Comparison of ENCODE assay signal across 19 cellular contexts in the genomic region with DNA sequence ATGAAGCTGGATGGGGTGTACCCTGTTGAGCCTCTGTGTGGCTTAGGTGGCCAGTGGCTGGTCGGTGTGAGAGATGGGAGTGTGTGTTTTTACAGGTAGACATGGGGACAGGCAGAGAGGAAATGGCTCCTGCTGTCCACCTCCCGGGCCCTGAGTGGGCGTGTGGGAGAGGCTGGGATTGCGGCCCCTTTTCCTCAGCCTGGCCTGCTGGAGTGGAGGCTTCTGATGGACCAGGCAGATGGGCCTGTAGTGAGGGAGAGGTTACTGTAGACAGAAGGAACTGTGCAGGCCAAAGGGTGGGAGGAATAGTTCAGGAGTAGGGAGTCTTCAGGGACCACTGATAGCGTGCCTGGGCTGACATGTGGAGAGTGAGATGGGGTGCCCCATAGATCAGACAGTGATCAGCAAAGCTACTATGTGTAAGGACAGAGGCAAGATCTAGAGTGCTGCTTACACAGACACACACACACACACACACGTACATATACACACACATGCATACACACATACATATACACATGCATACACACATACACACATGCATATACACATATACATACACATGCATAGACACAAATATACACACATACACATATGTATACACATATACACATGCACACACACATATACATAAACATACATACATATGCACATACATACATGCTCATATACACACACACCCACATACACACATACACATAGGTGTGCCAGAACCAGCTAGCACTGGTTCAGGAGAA. TPM values are rescaled to one million over a fixed set of nuclear protein-coding genes. Genes with fewer than 3 reads are reported as not detected.
A peak's percentile ranks its signal among the peaks of the same experiment; 100 is the strongest.
DNase-seq lines count a peak whose midpoint lies in the region; ATAC-seq, FAIRE-seq and TF ChIP-seq lines count a peak whose summit lies in the region.
"Had no signal": no experiment of that assay in that cellular context is flagged by ENCODE, and none has a peak within 500 bp of the region (broad histone marks: within the 10 kb centered on the region; RNA-seq: fewer than 3 reads in every experiment).

No MANE protein-coding gene starts in this region.

- CTCF ChIA-PET in IMR-90 (lab: Yijun Ruan, JAX), result no interaction called here

- no peak overlapping the region for H3K4me2 ChIP-seq in IMR-90 (ENCODE audit: low read depth, low read length)

- no peak overlapping the region for H3K23ac ChIP-seq in IMR-90 (ENCODE audit: low read depth, low read length)

- peak overlapping the region; percentile 44 for H2AFZ ChIP-seq in IMR-90 (replicated peaks; ENCODE audit: low read length, poor library complexity)

- H3K27me3 ChIP-seq in IMR-90 (ENCODE audit: control insufficient read depth, insufficient read depth, low read length) (peaks cover 14% of the 10 kb centered on the region), pancreas (no peaks in the 10 kb centered on the region)

- in situ Hi-C loops in IMR-90 (cut with MboI; ENCODE audit: low sequenced_read_pairs), result no loop called here

- H3K14ac ChIP-seq in IMR-90 (replicated peaks; ENCODE audit: low read depth, low read length), result no peak overlapping the region

- BruUV-seq in IMR-90 (replicated peaks; lab: Mats Ljungman, UMichigan), result no TSS peak

- no peak overlapping the region for H4K5ac ChIP-seq in IMR-90 (ENCODE audit: low read depth, low read length)

- H3K36me3 ChIP-seq in IMR-90 (ENCODE audit: control insufficient read depth, insufficient read depth, low read length) (no peaks in the 10 kb centered on the region), pancreas (no peaks in the 10 kb centered on the region)

- no peak overlapping the region for H3K4me3 ChIP-seq in IMR-90 (ENCODE audit: insufficient read depth, low read depth, low read length)
- H3K4me3 ChIP-seq in pancreas, result no peak overlapping the region
- H3K4me3 ChIP-seq: SK-N-MC had no signal

- H4K8ac ChIP-seq in IMR-90 (ENCODE audit: low read depth in 2 of 2, low read length in 2 of 2), result no peak overlapping the region

- no peak overlapping the region for H2BK15ac ChIP-seq in IMR-90 (ENCODE audit: low read depth, low read length)

- H3K27ac ChIP-seq in IMR-90 (ENCODE audit: insufficient read depth, low read length) (no peak overlapping the region), pancreas (no peak overlapping the region)
- H3K27ac ChIP-seq: SK-N-MC had no signal

- WGBS in IMR-90 (ENCODE audit: extremely low coverage in 2 of 2, insufficient read length in 1 of 2), 2 experiments, result 55% methylated on average over 2 of the region's 6 CpGs; no CpG with 5 or more reads in 1 of the 2 experiments
- WGBS in pancreas, 2 donors, result 83 to 92% methylated on average over 6 of the region's 6 CpGs

- no peak for TF ChIP-seq RAD21 in IMR-90 (IDR thresholded peaks at IDR 0.05; ENCODE audit: low read length)

- no peak for TF ChIP-seq POLR2A in IMR-90 (IDR thresholded peaks at IDR 0.05; ENCODE audit: low read depth, low read length)

- no peaks in the 10 kb centered on the region for H4K20me1 ChIP-seq in IMR-90 (ENCODE audit: insufficient read depth, low read length)

- intact Hi-C loops in IMR-90 (cut with micrococcal nuclease), result no loop called here
- intact Hi-C loops in pancreas (cut with DNase I), result loop anchor here in 1 of 3 donors (10.0 kb wide), 2 partner anchors 256 to 374 kb away; no protein-coding TSS in a partner anchor

- ATAC-seq in IMR-90 (ENCODE audit: low read depth) (no peak), omental fat pad (ENCODE audit: low FRiP score) (no peak), pancreas (no peak)

- H2AK5ac ChIP-seq in IMR-90 (ENCODE audit: low read depth, low read length), result no peak overlapping the region

- peak; percentile 95 for FAIRE-seq in urothelium cell line (lab: Jason Lieb, UNC)
- FAIRE-seq in pancreas (lab: Jason Lieb, UNC), result no peak

- TF ChIP-seq CTCF in IMR-90 (conservative IDR thresholded peaks at IDR 0.05; ENCODE audit: low read depth, low read length) (no peak), omental fat pad (IDR thresholded peaks at IDR 0.05) (no peak), pancreas (IDR thresholded peaks at IDR 0.05) (no peak)

- H3K79me1 ChIP-seq in IMR-90 (ENCODE audit: low read depth in 1 of 2, low read length in 2 of 2), result no peaks in the 10 kb centered on the region

- H3K9ac ChIP-seq in IMR-90 (ENCODE audit: low read depth, low read length), result no peak overlapping the region

- POLR2A ChIA-PET in IMR-90 (lab: Charles Lee; ENCODE audit: unreplicated experiment), result no interaction called here

- DNase-seq in IMR-90, result no peak
- peak; percentile 38 for DNase-seq in islet precursor cell
- peak; percentile 14 for DNase-seq in omental fat pad (ENCODE audit: low spot score)
- no peak for DNase-seq in urothelium cell line (ENCODE audit: low spot score)
- no peak for DNase-seq in pancreas
- DNase-seq in GDM1 (lab: John Stamatoyannopoulos, UW), result no peak
- no peak for DNase-seq in activated CD8-positive, alpha-beta memory T cell treated with anti-CD3 and anti-CD28 coated beads, Interleukin-2, amount 50 U/mL, for 48 hours
- DNase-seq: ACHN; C1 segment of cervical spinal cord; CD8-positive, alpha-beta memory T cell; DMS79; H7; KBM-7; NCI-H1105 treated with DMSO at 0.1 percent for 48 hours; NCI-H1694; NCI-H2081 treated with DMSO at 0.1 percent for 48 hours; NK-92 treated with Interleukin-12 subunit alpha and Interleukin-12 subunit beta, amount 100 ng/mL, for 24 hours; SHP77 had no signal

- H4K91ac ChIP-seq in IMR-90 (ENCODE audit: insufficient read depth, low read depth, low read length), result no peak overlapping the region

- dilution Hi-C loops in IMR-90 (cut with HindIII; ENCODE audit: low sequenced_read_pairs, unreplicated experiment), result no loop called here

- H3K9me1 ChIP-seq in IMR-90 (ENCODE audit: insufficient read depth, low read length), result no peaks in the 10 kb centered on the region

- no peaks in the 10 kb centered on the region for H3K4me1 ChIP-seq in IMR-90 (ENCODE audit: control insufficient read depth, insufficient read depth, low read length)
- no peaks in the 10 kb centered on the region for H3K4me1 ChIP-seq in pancreas

- H2BK5ac ChIP-seq in IMR-90 (ENCODE audit: low read depth, low read length, poor library complexity, severe bottlenecking), result no peak overlapping the region

- no peak overlapping the region for H2BK20ac ChIP-seq in IMR-90 (ENCODE audit: low read depth, low read length)

- H2BK120ac ChIP-seq in IMR-90 (ENCODE audit: low read depth, low read length), result no peak overlapping the region

- H3K9me3 ChIP-seq in IMR-90 (ENCODE audit: control insufficient read depth, insufficient read depth, low read length), result no peaks in the 10 kb centered on the region
- H3K9me3 ChIP-seq in pancreas, result no peaks in the 10 kb centered on the region

- H3K4ac ChIP-seq in IMR-90 (ENCODE audit: low read depth, low read length), result no peak overlapping the region

- no peak overlapping the region for H2AK9ac ChIP-seq in IMR-90 (replicated peaks; ENCODE audit: low read depth, low read length, poor library complexity)

- H3K56ac ChIP-seq in IMR-90 (ENCODE audit: extremely low read depth, insufficient read depth, low read length), result no peak overlapping the region

- no peak overlapping the region for H3K18ac ChIP-seq in IMR-90 (ENCODE audit: low read depth, low read length)

TF ChIP-seq in IMR-90, 13 proteins besides CTCF, POLR2A, EP300 and RAD21 (continues in another document):
- no peak for TF ChIP-seq SMC3 (IDR thresholded peaks at IDR 0.05; ENCODE audit: low read depth, low read length)
- no peak for TF ChIP-seq RFX5 (IDR thresholded peaks at IDR 0.05; ENCODE audit: low read depth, low read length)
- TF ChIP-seq RCOR1 (IDR thresholded peaks at IDR 0.05; ENCODE audit: insufficient replicate concordance, low read length), result no peak
- no peak for TF ChIP-seq MXI1 (IDR thresholded peaks at IDR 0.05; ENCODE audit: borderline replicate concordance, low read depth, low read length)
- TF ChIP-seq NFE2L2 (IDR thresholded peaks at IDR 0.05; ENCODE audit: low read depth, low read length), result no peak
- TF ChIP-seq CEBPB (IDR thresholded peaks at IDR 0.05; ENCODE audit: low read depth, low read length), result no peak
- TF ChIP-seq, protein P1, sequence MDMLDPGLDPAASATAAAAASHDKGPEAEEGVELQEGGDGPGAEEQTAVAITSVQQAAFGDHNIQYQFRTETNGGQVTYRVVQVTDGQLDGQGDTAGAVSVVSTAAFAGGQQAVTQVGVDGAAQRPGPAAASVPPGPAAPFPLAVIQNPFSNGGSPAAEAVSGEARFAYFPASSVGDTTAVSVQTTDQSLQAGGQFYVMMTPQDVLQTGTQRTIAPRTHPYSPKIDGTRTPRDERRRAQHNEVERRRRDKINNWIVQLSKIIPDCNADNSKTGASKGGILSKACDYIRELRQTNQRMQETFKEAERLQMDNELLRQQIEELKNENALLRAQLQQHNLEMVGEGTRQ (IDR thresholded peaks at IDR 0.05; ENCODE audit: low read depth, low read length), result no peak
- TF ChIP-seq CHD1 (IDR thresholded peaks at IDR 0.05; ENCODE audit: low read depth, low read length), result no peak

RNA-seq across cellular contexts. Expression of gene ACAA1, which starts 26.4 kb away (rescaled TPM):
- 19.4 and 30.8 TPM in 2 replicates for total RNA-seq in IMR-90 (2012; rRNA removed)
- polyA plus RNA-seq in IMR-90 (2012; rRNA removed), result 62.4 and 69.4 TPM in 2 replicates
- polyA plus RNA-seq in IMR-90 (2012; cell fraction: cytosol; rRNA removed), result 40.6 and 50.8 TPM in 2 replicates
- polyA plus RNA-seq in IMR-90 (2012; cell fraction: nucleus; rRNA removed; ENCODE audit: low replicate concordance), result 134 and 252 TPM in 2 replicates
- total RNA-seq in omental fat pad, result 10 to 100 TPM; 48.1 to 69.5 (median 62.5) TPM
- total RNA-seq in pancreas, result 10 to 100 TPM; 44.2 to 66.9 (median 59.0) TPM
- 100 to 1,000 TPM in 1 of 2 donors, 10 to 100 TPM in 1; 99.3 to 110 TPM for polyA plus RNA-seq in pancreas

RNA-seq across cellular contexts. Expression of gene MYD88, which starts 28.0 kb away (rescaled TPM):
- 9.3 and 10.8 TPM in 2 replicates for total RNA-seq in IMR-90 (2012; rRNA removed)
- polyA plus RNA-seq in IMR-90 (2012; rRNA removed), result 34.4 and 39.8 TPM in 2 replicates
- 30.6 and 68.8 TPM in 2 replicates for polyA plus RNA-seq in IMR-90 (2012; cell fraction: cytosol; rRNA removed)
- 18.4 and 27.6 TPM in 2 replicates for polyA plus RNA-seq in IMR-90 (2012; cell fraction: nucleus; rRNA removed; ENCODE audit: low replicate concordance)
- 10 to 100 TPM; 37.6 to 78.0 (median 53.6) TPM for total RNA-seq in omental fat pad
- total RNA-seq in pancreas, result 10 to 100 TPM in 3 of 6 donors, 1 to 10 TPM in 3; 7.2 to 20.2 (median 9.9) TPM
- polyA plus RNA-seq in pancreas, result 10 to 100 TPM in 1 of 2 donors, 1 to 10 TPM in 1; 8.2 to 14.2 TPM

RNA-seq across cellular contexts. Expression of gene OXSR1, which starts 54.9 kb away (rescaled TPM):
- total RNA-seq in IMR-90 (2012; rRNA removed) (37.6 and 50.5 TPM in 2 replicates), omental fat pad (10 to 100 TPM; 29.8 to 51.7 (median 45.5) TPM), pancreas (10 to 100 TPM in 4 of 6 donors, 1 to 10 TPM in 2; 8.5 to 16.0 (median 10.4) TPM)
- polyA plus RNA-seq in IMR-90 (2012; rRNA removed) (28.9 and 32.9 TPM in 2 replicates), pancreas (10 to 100 TPM in 1 of 2 donors, 1 to 10 TPM in 1; 6.3 to 10.7 TPM)
- 9.9 and 11.5 TPM in 2 replicates for polyA plus RNA-seq in IMR-90 (2012; cell fraction: cytosol; rRNA removed)
- 7.8 and 33.4 TPM in 2 replicates for polyA plus RNA-seq in IMR-90 (2012; cell fraction: nucleus; rRNA removed; ENCODE audit: low replicate concordance)

Comparison
In these comparisons a context has a peak if more than half of its experiments do, and no peak if none do; other contexts are left out.
1. DNase-seq: peak in islet precursor cell (single experiment) and omental fat pad (single experiment); none in IMR-90 (single experiment), urothelium cell line (single experiment), pancreas (0 of 6), GDM1 (single experiment) and activated CD8-positive, alpha-beta memory T cell treated with anti-CD3 and anti-CD28 coated beads, Interleukin-2, amount 50 U/mL, for 48 hours (single experiment).